ENCODE assay signal across 22 cellular contexts in genomic region chr11:69796063-69796462, GRCh38. TPM values are rescaled to one million over a fixed set of nuclear protein-coding genes. Genes with fewer than 3 reads are reported as not detected.
DNase-seq lines count a peak whose midpoint lies in the region; ATAC-seq, FAIRE-seq and TF ChIP-seq lines count a peak whose summit lies in the region.
"Had no signal": no experiment of that assay in that cellular context is flagged by ENCODE, and none has a peak within 500 bp of the region (broad histone marks: within the 10 kb centered on the region; RNA-seq: fewer than 3 reads in every experiment).

No MANE protein-coding gene starts in this region.

- H3K27ac Mint-ChIP-seq in CD14-positive monocyte: no peak overlapping the region
- no peak overlapping the region for H3K27ac Mint-ChIP-seq in activated T-helper 17 cell treated with anti-CD3 and anti-CD28 coated beads, Interleukin-2, amount 50 U/mL, for 72 hours
- H3K27ac Mint-ChIP-seq: CD8-positive, alpha-beta T cell had no signal

- H3K27me3 ChIP-seq in RWPE2 (ENCODE audit: insufficient read depth, poor library complexity, severe bottlenecking) (no peaks in the 10 kb centered on the region), H1 (replicated peaks in 1 of 4; ENCODE audit: control insufficient read depth in 3 of 4, extremely low read depth in 1 of 4, insufficient read depth in 3 of 4, low read length in 3 of 4) (no peaks in the 10 kb centered on the region; a peak in 1 of 7 replicates), osteoblast (ENCODE audit: insufficient read depth, low read length) (peaks cover 4% of the 10 kb centered on the region)

- no peak for TF ChIP-seq POLR2A in H1 (IDR thresholded peaks at IDR 0.05; ENCODE audit: control extremely low read depth in 1 of 2, low read depth in 2 of 2, low read length in 2 of 2)
- TF ChIP-seq POLR2A in GM12892 (IDR thresholded peaks at IDR 0.05; ENCODE audit: low read depth, low read length): no peak

- no peak overlapping the region for H4K8ac ChIP-seq in H1 (ENCODE audit: extremely low read depth, insufficient read depth, low read length)

- POLR2A ChIA-PET in H1 (lab: Charles Lee; ENCODE audit: partially characterized antibody): no interaction called here

- ATAC-seq in RWPE2 (ENCODE audit: low read depth): no peak
- ATAC-seq in activated T-helper 17 cell treated with anti-CD3 and anti-CD28 coated beads, Interleukin-2, amount 50 U/mL, for 72 hours (replicated peaks): no peak
- ATAC-seq: CD8-positive, alpha-beta T cell; GM12878 had no signal

- no peak overlapping the region for H3K4ac ChIP-seq in H1 (replicated peaks; ENCODE audit: insufficient read length, low read depth, low read length)

- no peak overlapping the region for H3K9ac ChIP-seq in H1 (replicated peaks in 1 of 4; ENCODE audit: extremely low read depth in 1 of 4, low read depth in 3 of 4, low read length in 3 of 4)
- H3K9ac ChIP-seq: GM23248 had no signal

- no peak overlapping the region for H4K91ac ChIP-seq in H1 (replicated peaks; ENCODE audit: insufficient read length, low read length)

- H2BK12ac ChIP-seq in H1 (ENCODE audit: low read depth, low read length): 0 out of 2 replicates have a peak overlapping the region, but pooled peaks have one; percentile 60

- DNase-seq in CD14-positive monocyte (ENCODE audit: low spot score) (peak; percentile 8), RWPE2 (ENCODE audit: low spot score) (peak; percentile 22), H1 (ENCODE audit: low read depth in 1 of 2, low spot score in 2 of 2) (no peak), osteoblast (ENCODE audit: insufficient read length, low spot score, missing footprints) (peak; percentile 58), GM12892 (ENCODE audit: insufficient read length) (no peak)
- DNase-seq: ACHN; Calu3; CD8-positive, alpha-beta T cell; DMS 273 treated with DMSO at 0.1 percent for 48 hours; DMS53; DND-41; EL; GM23248; HCEC 1CT had no signal

- H3K4me1 Mint-ChIP-seq in CD14-positive monocyte: no peaks in the 10 kb centered on the region
- H3K4me1 Mint-ChIP-seq in activated T-helper 17 cell treated with anti-CD3 and anti-CD28 coated beads, Interleukin-2, amount 50 U/mL, for 72 hours: no peaks in the 10 kb centered on the region

- H4K20me1 ChIP-seq in H1 (replicated peaks in 1 of 2; ENCODE audit: control insufficient read depth in 1 of 2, insufficient read depth in 2 of 2, low read length in 2 of 2) (no peaks in the 10 kb centered on the region), osteoblast (ENCODE audit: insufficient read depth, low read length) (no peaks in the 10 kb centered on the region)

- 97% methylated on average over 9 of the region's 9 CpGs; no CpG with 5 or more reads in 1 of the 2 experiments for whole genome bisulfite sequencing in H1 (ENCODE audit: extremely low coverage in 1 of 2, insufficient coverage in 1 of 2, insufficient read length in 1 of 2, insufficient replicate concordance in 2 of 2, low coverage in 1 of 2, low lambda C conversion rate in 2 of 2, missing lambda C conversion rate in 1 of 2), 2 experiments

- no peak overlapping the region for H3K56ac ChIP-seq in H1 (replicated peaks; ENCODE audit: insufficient read length, low read depth, low read length)

- H3K79me1 ChIP-seq in H1 (ENCODE audit: low read depth, low read length): no peaks in the 10 kb centered on the region

- H3K36me3 Mint-ChIP-seq in CD14-positive monocyte: no peaks in the 10 kb centered on the region
- H3K36me3 Mint-ChIP-seq in activated T-helper 17 cell treated with anti-CD3 and anti-CD28 coated beads, Interleukin-2, amount 50 U/mL, for 72 hours (ENCODE audit: low read depth): no peaks in the 10 kb centered on the region
- H3K36me3 Mint-ChIP-seq: CD8-positive, alpha-beta T cell had no signal

- H3K14ac ChIP-seq in H1 (ENCODE audit: insufficient read length): no peak overlapping the region

- H3K4me1 ChIP-seq in RWPE2 (ENCODE audit: insufficient read depth, poor library complexity, severe bottlenecking) (no peaks in the 10 kb centered on the region), H1 (replicated peaks in 1 of 4; ENCODE audit: control insufficient read depth in 3 of 4, insufficient read depth in 4 of 4, low read length in 3 of 4) (peaks cover 0 to 5% (median 0%) of the 10 kb centered on the region in 4 experiments; a peak in 2 of 7 replicates), osteoblast (ENCODE audit: insufficient read depth, low read length) (no peaks in the 10 kb centered on the region)

- H3K79me2 ChIP-seq in H1 (ENCODE audit: control insufficient read depth in 1 of 2, insufficient read depth in 2 of 2, low read length in 2 of 2): no peaks in the 10 kb centered on the region
- no peaks in the 10 kb centered on the region for H3K79me2 ChIP-seq in osteoblast (ENCODE audit: insufficient read depth, low read length)

- no peak for TF ChIP-seq RAD21 in H1 (IDR thresholded peaks at IDR 0.05 in 1 of 2, conservative IDR thresholded peaks at IDR 0.05 in 1 of 2; ENCODE audit: low read depth in 2 of 2, low read length in 2 of 2)

- no peak overlapping the region for H3K4me2 ChIP-seq in H1 (ENCODE audit: insufficient read depth in 1 of 2, low read depth in 2 of 2, low read length in 2 of 2)
- no peak overlapping the region for H3K4me2 ChIP-seq in osteoblast (ENCODE audit: insufficient read depth, low read length)

- no peak for TF ChIP-seq EP300 in H1 (IDR thresholded peaks at IDR 0.05; ENCODE audit: borderline replicate concordance in 1 of 2, low read depth in 2 of 2, low read length in 2 of 2)

- H3K9me3 ChIP-seq in RWPE2 (ENCODE audit: severe bottlenecking): no peaks in the 10 kb centered on the region
- peaks cover 4 to 5% of the 10 kb centered on the region in 2 experiments; a peak in 3 of 4 replicates for H3K9me3 ChIP-seq in H1 (ENCODE audit: insufficient read depth in 2 of 2, low read depth in 1 of 2, low read length in 1 of 2)
- no peaks in the 10 kb centered on the region for H3K9me3 ChIP-seq in osteoblast (ENCODE audit: low read depth, low read length)

- no peaks in the 10 kb centered on the region for H3K36me3 ChIP-seq in RWPE2 (ENCODE audit: low read depth)
- no peaks in the 10 kb centered on the region for H3K36me3 ChIP-seq in H1 (ENCODE audit: control insufficient read depth in 2 of 4, insufficient read depth in 4 of 4, low read length in 3 of 4)
- H3K36me3 ChIP-seq in osteoblast (ENCODE audit: insufficient read depth, low read length): no peaks in the 10 kb centered on the region

- H4K5ac ChIP-seq in H1 (ENCODE audit: insufficient read length, low read depth, low read length): no peak overlapping the region

- H3K27ac ChIP-seq in RWPE2 (ENCODE audit: poor library complexity, severe bottlenecking) (no peak overlapping the region), H1 (ENCODE audit: low read depth, low read length) (no peak overlapping the region), osteoblast (ENCODE audit: low read depth, low read length) (no peak overlapping the region)
- H3K27ac ChIP-seq: C4-2B, GM23248 had no signal

- peaks cover 0 to 7% (median 3%) of the 10 kb centered on the region in 7 donors for H3K9me3 Mint-ChIP-seq in CD14-positive monocyte
- H3K9me3 Mint-ChIP-seq in activated T-helper 17 cell treated with anti-CD3 and anti-CD28 coated beads, Interleukin-2, amount 50 U/mL, for 72 hours: no peaks in the 10 kb centered on the region

- peaks cover 1 to 7% (median 4%) of the 10 kb centered on the region in 3 donors for H3K27me3 Mint-ChIP-seq in CD14-positive monocyte (ENCODE audit: low read depth in 3 of 3)
- peaks cover 4% of the 10 kb centered on the region for H3K27me3 Mint-ChIP-seq in activated T-helper 17 cell treated with anti-CD3 and anti-CD28 coated beads, Interleukin-2, amount 50 U/mL, for 72 hours

- no peak overlapping the region for H3K4me3 Mint-ChIP-seq in CD14-positive monocyte
- H3K4me3 Mint-ChIP-seq in activated T-helper 17 cell treated with anti-CD3 and anti-CD28 coated beads, Interleukin-2, amount 50 U/mL, for 72 hours: no peak overlapping the region
- H3K4me3 Mint-ChIP-seq: CD8-positive, alpha-beta T cell had no signal

- no peak for TF ChIP-seq CTCF in CD14-positive monocyte (IDR thresholded peaks at IDR 0.05)
- TF ChIP-seq CTCF in RWPE2 (IDR thresholded peaks at IDR 0.05; ENCODE audit: poor library complexity, severe bottlenecking): no peak
- TF ChIP-seq CTCF in H1 (IDR thresholded peaks at IDR 0.05; ENCODE audit: control extremely low read depth in 1 of 3, insufficient read depth in 1 of 3, low read depth in 1 of 3, low read length in 3 of 3): no peak
- TF ChIP-seq CTCF in osteoblast (IDR thresholded peaks at IDR 0.05; ENCODE audit: extremely low read depth, low read depth, low read length): no peak

- no peak overlapping the region for H2BK15ac ChIP-seq in H1 (ENCODE audit: low read length)

- no peak overlapping the region for H2BK120ac ChIP-seq in H1 (replicated peaks; ENCODE audit: low read depth, low read length)

- CTCF ChIA-PET in H1 (lab: Charles Lee; ENCODE audit: partially characterized antibody): interaction anchor here (0.8 to 9.5 kb wide), 5 partner anchors 19 to 97 kb away, joined by 3 to 197 read pairs (median 3); no protein-coding TSS in a partner anchor

- no peak overlapping the region for H3K23ac ChIP-seq in H1 (ENCODE audit: insufficient read length)

- H2AFZ ChIP-seq in H1 (ENCODE audit: low read length): no peak overlapping the region
- no peak overlapping the region for H2AFZ ChIP-seq in osteoblast (ENCODE audit: low read length)
- H2AFZ ChIP-seq: GM23248 had no signal

- no peak overlapping the region; the same call in 1 of the 2 replicates for H3K18ac ChIP-seq in H1 (ENCODE audit: extremely low read depth, low read length)

- no peak overlapping the region for H3K4me3 ChIP-seq in RWPE2 (ENCODE audit: severe bottlenecking)
- no peak overlapping the region for H3K4me3 ChIP-seq in H1 (ENCODE audit: extremely low read depth in 1 of 4, insufficient read depth in 2 of 4, low read depth in 3 of 4, low read length in 4 of 4)
- H3K4me3 ChIP-seq in osteoblast (ENCODE audit: insufficient read depth, low read length): no peak overlapping the region
- H3K4me3 ChIP-seq: GM12878, GM23248 had no signal

- H3K23me2 ChIP-seq in H1 (ENCODE audit: low read depth, low read length): no peaks in the 10 kb centered on the region

- no peak for FAIRE-seq in H1 (lab: Jason Lieb, UNC)
- no peak for FAIRE-seq in GM12892 (lab: Jason Lieb, UNC)
- FAIRE-seq: A204.1, GM12878, H54 had no signal

- H2BK5ac ChIP-seq in H1 (ENCODE audit: low read depth, low read length): no peak overlapping the region

- no peak overlapping the region for H2AK5ac ChIP-seq in H1 (ENCODE audit: low read depth, low read length)

- H2BK20ac ChIP-seq in H1 (ENCODE audit: low read length): no peak overlapping the region

- intact Hi-C loops in CD14-positive monocyte (cut with micrococcal nuclease): no loop called here

RNA-seq across cellular contexts. Expression of gene FGF4, which starts 20.9 kb away (rescaled TPM):
- not detected for polyA plus RNA-seq in CD14-positive monocyte
- total RNA-seq in H1 (2021; fragmentation: NEBNext Ultra II Directional; extraction: Animal tissue kit (Norgen Biotek cat#: 25700)): 2.0 TPM in 2 replicates
- 0.57 and 1.3 TPM in 2 replicates for polyA plus RNA-seq in H1 (2011; rRNA removed)
- polyA plus RNA-seq in H1 (2011; cell fraction: cytosol; rRNA removed): 0.93 TPM
- polyA plus RNA-seq in H1 (2011; cell fraction: nucleus; rRNA removed): 0.84 TPM
- 0.17 to 0.68 TPM (median 0.49 TPM) in 4 replicates for polyA plus RNA-seq in H1 (2012, experiment 1 of 2)
- 0.14 TPM for polyA plus RNA-seq in H1 (2012, experiment 2 of 2)
- polyA plus RNA-seq in H1 (2013, experiment 1 of 2): 1.5 TPM
- 1.8 TPM for polyA plus RNA-seq in H1 (2013, experiment 2 of 2)
- polyA minus RNA-seq in H1 (2011; rRNA and poly(A)+ RNA removed): 0.15 and 0.69 TPM in 2 replicates
- 2.5 TPM for polyA minus RNA-seq in H1 (2011; cell fraction: cytosol; rRNA and poly(A)+ RNA removed)
- 2.4 TPM for polyA minus RNA-seq in H1 (2011; cell fraction: nucleus; rRNA and poly(A)+ RNA removed)
- not detected in 2 replicates for total RNA-seq in osteoblast
- not detected for polyA plus RNA-seq in GM12892 (2012; ENCODE audit: missing spikeins)
- not detected for total RNA-seq in activated T-helper 17 cell treated with anti-CD3 and anti-CD28 coated beads, Interleukin-2, amount 50 U/mL, for 72 hours
- total RNA-seq: Calu3; CD8-positive, alpha-beta T cell; G401; GM12878; GM23248; HT-29 had no signal
- polyA plus RNA-seq: BJ, GM12878, GM23248 had no signal

RNA-seq across cellular contexts. Expression of gene FGF3, which starts 23.2 kb away (rescaled TPM):
- polyA plus RNA-seq in CD14-positive monocyte (not detected), H1 (2011; rRNA removed) (0.19 TPM in 1 of 2 replicates, not detected in the other)
- not detected in 2 replicates for total RNA-seq in H1 (2021; fragmentation: NEBNext Ultra II Directional; extraction: Animal tissue kit (Norgen Biotek cat#: 25700))
- polyA plus RNA-seq in H1 (2011; cell fraction: cytosol; rRNA removed): not detected
- not detected for polyA plus RNA-seq in H1 (2011; cell fraction: nucleus; rRNA removed)
- not detected in 4 replicates for polyA plus RNA-seq in H1 (2012, experiment 1 of 2)
- not detected for polyA plus RNA-seq in H1 (2012, experiment 2 of 2)
- 0.12 TPM for polyA plus RNA-seq in H1 (2013, experiment 1 of 2)
- 0.06 TPM for polyA plus RNA-seq in H1 (2013, experiment 2 of 2)
- polyA minus RNA-seq in H1 (2011; rRNA and poly(A)+ RNA removed): not detected in 2 replicates
- not detected for polyA minus RNA-seq in H1 (2011; cell fraction: cytosol; rRNA and poly(A)+ RNA removed)
- not detected for polyA minus RNA-seq in H1 (2011; cell fraction: nucleus; rRNA and poly(A)+ RNA removed)
- total RNA-seq in osteoblast: not detected in 2 replicates
- polyA plus RNA-seq in GM12892 (2012; ENCODE audit: missing spikeins): not detected
- not detected for total RNA-seq in activated T-helper 17 cell treated with anti-CD3 and anti-CD28 coated beads, Interleukin-2, amount 50 U/mL, for 72 hours
- total RNA-seq: Calu3; CD8-positive, alpha-beta T cell; G401; GM12878; GM23248 had no signal
- polyA plus RNA-seq: BJ, GM12878, GM23248 had no signal

Comparison
In these comparisons a context has a peak if more than half of its experiments do, and no peak if none do; other contexts are left out.
1. DNase-seq: peak in CD14-positive monocyte (single experiment), RWPE2 (single experiment) and osteoblast (single experiment); none in H1 (0 of 2) and GM12892 (single experiment).